Comparison of ENCODE assay signal across 8 cellular contexts in genomic region chr20:62143118-62143975, GRCh38. TPM values are rescaled to one million over a fixed set of nuclear protein-coding genes. Genes with fewer than 3 reads are reported as not detected.
DNase-seq lines count a peak whose midpoint lies in the region; ATAC-seq and TF ChIP-seq lines count a peak whose summit lies in the region.

Gene PSMA7, minus strand, starts transcription at chr20:62143394. Its CDS starts 91 bp downstream, at chr20:62143303.
A gene with protein sequence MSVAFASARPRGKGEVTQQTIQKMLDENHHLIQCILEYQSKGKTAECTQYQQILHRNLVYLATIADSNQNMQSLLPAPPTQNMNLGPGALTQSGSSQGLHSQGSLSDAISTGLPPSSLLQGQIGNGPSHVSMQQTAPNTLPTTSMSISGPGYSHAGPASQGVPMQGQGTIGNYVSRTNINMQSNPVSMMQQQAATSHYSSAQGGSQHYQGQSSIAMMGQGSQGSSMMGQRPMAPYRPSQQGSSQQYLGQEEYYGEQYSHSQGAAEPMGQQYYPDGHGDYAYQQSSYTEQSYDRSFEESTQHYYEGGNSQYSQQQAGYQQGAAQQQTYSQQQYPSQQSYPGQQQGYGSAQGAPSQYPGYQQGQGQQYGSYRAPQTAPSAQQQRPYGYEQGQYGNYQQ (plus strand): TSS chr20:62143769. CDS start chr20:62143821, 52 bp downstream.

- H3K9me3 Mint-ChIP-seq in Calu3 (ENCODE audit: low read depth, unreplicated experiment), result no peaks in the 10 kb centered on the region
- H3K9me3 Mint-ChIP-seq in naive thymus-derived CD4-positive, alpha-beta T cell, result no peaks in the 10 kb centered on the region
- no peaks in the 10 kb centered on the region for H3K9me3 Mint-ChIP-seq in stimulated activated memory B cell treated with anti-CD40 and anti-IgM and Interleukin-4, amounts not matched to agents 10 μg/mL and 1 μg/mL and 100 μg/mL, for 72 hours

- POLR2A ChIA-PET in PC-9 (lab: Charles Lee; ENCODE audit: unreplicated experiment), result interaction anchor here (0.6 to 1.2 kb wide), 3 partner anchors 15 to 395 kb away, joined by 3 to 7 read pairs (median 4); no protein-coding TSS in a partner anchor
- POLR2A ChIA-PET in naive thymus-derived CD4-positive, alpha-beta T cell (lab: Charles Lee), result interaction anchor here (0.8 to 5.6 kb wide), 11 partner anchors 9 to 1475 kb away, joined by 3 to 58 read pairs (median 4); partner anchors contain the start of genes ADRM1, LSM14B, OSBPL2 and TAF4

- ATAC-seq in naive thymus-derived CD4-positive, alpha-beta T cell, result peak; percentile 91
- peak; percentile 95 for ATAC-seq in stimulated activated memory B cell treated with anti-CD40 and anti-IgM and Interleukin-4, amounts not matched to agents 10 μg/mL and 1 μg/mL and 100 μg/mL, for 72 hours

- H3K27me3 Mint-ChIP-seq in Calu3 (ENCODE audit: unreplicated experiment), result no peaks in the 10 kb centered on the region
- no peaks in the 10 kb centered on the region for H3K27me3 Mint-ChIP-seq in naive thymus-derived CD4-positive, alpha-beta T cell
- H3K27me3 Mint-ChIP-seq in stimulated activated memory B cell treated with anti-CD40 and anti-IgM and Interleukin-4, amounts not matched to agents 10 μg/mL and 1 μg/mL and 100 μg/mL, for 72 hours, result no peaks in the 10 kb centered on the region

- CTCF ChIA-PET in Calu3 (lab: Charles Lee) (no interaction called here), PC-9 (lab: Charles Lee) (no interaction called here)
- CTCF ChIA-PET in naive thymus-derived CD4-positive, alpha-beta T cell (lab: Charles Lee), result interaction anchor here (1.4 to 1.7 kb wide), 2 partner anchors 10 to 133 kb away, joined by 3 to 6 read pairs; no protein-coding TSS in a partner anchor

- H3K4me3 Mint-ChIP-seq in Calu3 (ENCODE audit: low read depth, unreplicated experiment), result peak within 1 kb of the TSS; percentile 92
- H3K4me3 Mint-ChIP-seq in naive thymus-derived CD4-positive, alpha-beta T cell, result peak within 1 kb of the TSS; percentile 89 to 98 (median 92)
- peak within 1 kb of the TSS; percentile 87 for H3K4me3 Mint-ChIP-seq in stimulated activated memory B cell treated with anti-CD40 and anti-IgM and Interleukin-4, amounts not matched to agents 10 μg/mL and 1 μg/mL and 100 μg/mL, for 72 hours

- no peaks in the 10 kb centered on the region for H3K27me3 ChIP-seq in PC-9 (ENCODE audit: insufficient read depth, low read depth)
- no peaks in the 10 kb centered on the region for H3K27me3 ChIP-seq in naive thymus-derived CD4-positive, alpha-beta T cell (ENCODE audit: control insufficient read depth in 2 of 2, insufficient read depth in 2 of 2, low read length in 2 of 2)

- peaks cover 26% of the 10 kb centered on the region for H3K4me1 ChIP-seq in PC-9 (replicated peaks; ENCODE audit: insufficient read depth)
- H3K4me1 ChIP-seq in naive thymus-derived CD4-positive, alpha-beta T cell (ENCODE audit: control insufficient read depth in 2 of 2, insufficient read depth in 2 of 2, low read length in 2 of 2), result peaks cover 28 to 36% of the 10 kb centered on the region in 2 donors

- H3K79me2 ChIP-seq in PC-9 (ENCODE audit: low read depth), result peaks cover 83% of the 10 kb centered on the region

- peak within 1 kb of the TSS; percentile 98 for H3K4me3 ChIP-seq in PC-9
- peak within 1 kb of the TSS; percentile 65 for H3K4me3 ChIP-seq in naive thymus-derived CD4-positive, alpha-beta T cell (ENCODE audit: low read length)

- no peaks in the 10 kb centered on the region for H3K9me2 ChIP-seq in PC-9 (ENCODE audit: insufficient read depth)

- DNase-seq in Calu3, result peak; percentile 96
- peak; percentile 98 for DNase-seq in GM20000 (ENCODE audit: low spot score)
- DNase-seq in HT1080 (ENCODE audit: low read depth), result peak; percentile 78
- DNase-seq in PC-9, result peak; percentile 65 to 89
- DNase-seq in activated T-cell treated with anti-CD3 and anti-CD28 coated beads, Interleukin-2, amount 50 U/mL, for 48 hours, result peak; percentile 84 to 89
- DNase-seq in fibroblast of gingiva (ENCODE audit: low read depth), result peak; percentile 91
- DNase-seq in naive thymus-derived CD4-positive, alpha-beta T cell, result peak; percentile 79 to 90 (median 87)

- H3K9me3 ChIP-seq in PC-9 (ENCODE audit: insufficient read depth, low read depth), result no peaks in the 10 kb centered on the region
- no peaks in the 10 kb centered on the region for H3K9me3 ChIP-seq in naive thymus-derived CD4-positive, alpha-beta T cell (ENCODE audit: control insufficient read depth in 2 of 3, low read length in 3 of 3)

- no TSS peak for BruUV-seq in Calu3 (replicated peaks; lab: Mats Ljungman, UMichigan)
- no TSS peak for BruUV-seq in PC-9 (replicated peaks; lab: Mats Ljungman, UMichigan)

- peak within 1 kb of the TSS; percentile 94 for H3K27ac Mint-ChIP-seq in Calu3 (ENCODE audit: unreplicated experiment)
- H3K27ac Mint-ChIP-seq in naive thymus-derived CD4-positive, alpha-beta T cell, result peak within 1 kb of the TSS; percentile 80 to 97 (median 93)
- H3K27ac Mint-ChIP-seq in stimulated activated memory B cell treated with anti-CD40 and anti-IgM and Interleukin-4, amounts not matched to agents 10 μg/mL and 1 μg/mL and 100 μg/mL, for 72 hours, result peak within 1 kb of the TSS; percentile 85

- H4K20me1 ChIP-seq in PC-9 (ENCODE audit: insufficient read depth), result peaks cover 77% of the 10 kb centered on the region

- H3K27ac ChIP-seq in PC-9, result peak within 1 kb of the TSS; percentile 42
- H3K27ac ChIP-seq in naive thymus-derived CD4-positive, alpha-beta T cell (ENCODE audit: low read depth, low read length), result peak within 1 kb of the TSS; percentile 75

- peaks cover 21% of the 10 kb centered on the region; the same call in 1 of the 2 replicates for H3F3A ChIP-seq in PC-9 (ENCODE audit: insufficient read depth, low read depth)

- H3K4me2 ChIP-seq in PC-9, result peak within 1 kb of the TSS; percentile 99

- TF ChIP-seq CTCF in Calu3 (IDR thresholded peaks at IDR 0.05; ENCODE audit: unreplicated experiment) (no peak), GM20000 (IDR thresholded peaks at IDR 0.05; ENCODE audit: extremely low read depth, missing control alignments) (no peak), PC-9 (conservative IDR thresholded peaks at IDR 0.05) (no peak)

- H3K36me3 Mint-ChIP-seq in Calu3 (ENCODE audit: insufficient read depth, unreplicated experiment), result peaks cover 81% of the 10 kb centered on the region
- H3K36me3 Mint-ChIP-seq in naive thymus-derived CD4-positive, alpha-beta T cell, result peaks cover 0 to 22% (median 11%) of the 10 kb centered on the region in 5 donors
- H3K36me3 Mint-ChIP-seq in stimulated activated memory B cell treated with anti-CD40 and anti-IgM and Interleukin-4, amounts not matched to agents 10 μg/mL and 1 μg/mL and 100 μg/mL, for 72 hours, result peaks cover 18% of the 10 kb centered on the region

- intact Hi-C loops in Calu3 (cut with micrococcal nuclease; ENCODE audit: unreplicated experiment) (no loop called here), PC-9 (cut with micrococcal nuclease; ENCODE audit: unreplicated experiment) (loop anchor here (1.0 to 5.0 kb wide), 4 partner anchors 21 to 214 kb away; partner anchors contain the start of genes LSM14B and OSBPL2)
- intact Hi-C loops in naive thymus-derived CD4-positive, alpha-beta T cell (cut with micrococcal nuclease), result loop anchor here (1.0 to 5.0 kb wide), 10 partner anchors 13 to 244 kb away; partner anchors contain the start of genes ADRM1 (in 2 of the 2), LSM14B (in 2 of the 2), OSBPL2 (in 2 of the 2) and RPS21 (in 1 of the 2)

- H3K4me1 Mint-ChIP-seq in Calu3 (ENCODE audit: low read depth, unreplicated experiment), result peaks cover 47% of the 10 kb centered on the region
- peaks cover 36 to 64% (median 55%) of the 10 kb centered on the region in 7 donors for H3K4me1 Mint-ChIP-seq in naive thymus-derived CD4-positive, alpha-beta T cell
- peaks cover 53% of the 10 kb centered on the region for H3K4me1 Mint-ChIP-seq in stimulated activated memory B cell treated with anti-CD40 and anti-IgM and Interleukin-4, amounts not matched to agents 10 μg/mL and 1 μg/mL and 100 μg/mL, for 72 hours

- H2AFZ ChIP-seq in PC-9, result peak within 1 kb of the TSS; percentile 89

- peaks cover 24% of the 10 kb centered on the region for H3K36me3 ChIP-seq in PC-9 (ENCODE audit: low read depth)
- peaks cover 20 to 24% (median 21%) of the 10 kb centered on the region in 3 experiments for H3K36me3 ChIP-seq in naive thymus-derived CD4-positive, alpha-beta T cell (ENCODE audit: control insufficient read depth in 2 of 3, insufficient read depth in 3 of 3, low read length in 3 of 3)

RNA-seq across cellular contexts. Expression of gene PSMA7, which starts in this region (rescaled TPM):
- total RNA-seq in Calu3 (2022) (514 and 518 TPM in 2 replicates), PC-9 (2021) (367 and 391 TPM in 2 replicates)
- 550 and 564 TPM in 2 replicates for total RNA-seq in HT1080 (2014; rRNA removed; shearing (Covaris generic))
- 531 and 546 TPM in 2 replicates for polyA plus RNA-seq in HT1080 (2015; cell fraction: cytosol; rRNA removed)
- 240 and 258 TPM in 2 replicates for polyA plus RNA-seq in HT1080 (2015; cell fraction: nucleus; rRNA removed)
- total RNA-seq in naive thymus-derived CD4-positive, alpha-beta T cell, result 100 to 1,000 TPM; 125 to 301 (median 165) TPM
- 100 to 1,000 TPM; 377 to 406 TPM for polyA plus RNA-seq in naive thymus-derived CD4-positive, alpha-beta T cell

RNA-seq across cellular contexts. Expression of the second gene that starts in this region (rescaled TPM):
- 47.4 and 53.7 TPM in 2 replicates for total RNA-seq in Calu3 (2022)
- 12.8 and 13.0 TPM in 2 replicates for total RNA-seq in HT1080 (2014; rRNA removed; shearing (Covaris generic))
- polyA plus RNA-seq in HT1080 (2015; cell fraction: cytosol; rRNA removed), result 8.4 TPM in 2 replicates
- polyA plus RNA-seq in HT1080 (2015; cell fraction: nucleus; rRNA removed), result 32.9 and 40.8 TPM in 2 replicates
- total RNA-seq in PC-9 (2021), result 22.4 and 29.0 TPM in 2 replicates
- total RNA-seq in naive thymus-derived CD4-positive, alpha-beta T cell, result 10 to 100 TPM; 17.8 to 26.7 (median 22.6) TPM
- under 1 TPM; 0.47 to 0.54 TPM for polyA plus RNA-seq in naive thymus-derived CD4-positive, alpha-beta T cell

Comparison
In these comparisons a context has a peak if more than half of its experiments do, and no peak if none do; other contexts are left out.
1. Peak in every context shown above with its lines: DNase-seq, ATAC-seq, H3K4me3 ChIP-seq and H3K27ac ChIP-seq.